In genomic region chr14:65352964-65353530, GRCh38 we compare ENCODE assay signal across 9 cellular contexts. TPM values are rescaled to one million over a fixed set of nuclear protein-coding genes. Genes with fewer than 3 reads are reported as not detected.
DNase-seq lines count a peak whose midpoint lies in the region; ATAC-seq and TF ChIP-seq lines count a peak whose summit lies in the region.
"Had no signal": no experiment of that assay in that cellular context is flagged by ENCODE, and none has a peak within 500 bp of the region (broad histone marks: within the 10 kb centered on the region; RNA-seq: fewer than 3 reads in every experiment).

No MANE protein-coding gene starts in this region.

- no peak overlapping the region for H4K12ac ChIP-seq in trophoblast cell (ENCODE audit: low read depth, low read length)

- no peaks in the 10 kb centered on the region for H3K36me3 Mint-ChIP-seq in HFFc6 (ENCODE audit: low read depth)

- H2BK120ac ChIP-seq in mesenchymal stem cell (ENCODE audit: low read depth, low read length) (no peak overlapping the region), trophoblast cell (ENCODE audit: insufficient read depth, low read length, poor library complexity) (no peak overlapping the region)

- peak overlapping the region; percentile 7 for H2BK15ac ChIP-seq in mesenchymal stem cell (ENCODE audit: low read depth, poor library complexity, severe bottlenecking)

- H3K4me3 ChIP-seq in mesenchymal stem cell (ENCODE audit: insufficient read depth in 1 of 2, low read depth in 1 of 2, low read length in 2 of 2) = no peak overlapping the region
- H3K4me3 ChIP-seq in upper lobe of left lung = no peak overlapping the region
- no peak overlapping the region for H3K4me3 ChIP-seq in trophoblast cell (ENCODE audit: low read depth, low read length)

- H3K4me3 Mint-ChIP-seq in HFFc6 = no peak overlapping the region

- H3K27me3 Mint-ChIP-seq in HFFc6 (ENCODE audit: insufficient read depth) = no peaks in the 10 kb centered on the region

- H3K36me3 ChIP-seq in mesenchymal stem cell (ENCODE audit: control insufficient read depth in 1 of 2, insufficient read depth in 2 of 2, low read depth in 1 of 2, low read length in 2 of 2) (no peaks in the 10 kb centered on the region), upper lobe of left lung (no peaks in the 10 kb centered on the region), trophoblast cell (ENCODE audit: control insufficient read depth in 1 of 2, insufficient read depth in 2 of 2, low read length in 2 of 2) (no peaks in the 10 kb centered on the region)

- no peak overlapping the region for H2BK5ac ChIP-seq in mesenchymal stem cell (ENCODE audit: low read depth, low read length, poor library complexity, severe bottlenecking)
- H2BK5ac ChIP-seq in trophoblast cell (ENCODE audit: low read depth, low read length, poor library complexity) = no peak overlapping the region

- H4K91ac ChIP-seq in mesenchymal stem cell (ENCODE audit: low read length) = no peak overlapping the region
- no peak overlapping the region for H4K91ac ChIP-seq in trophoblast cell (ENCODE audit: low read depth, low read length)

- H2BK12ac ChIP-seq in mesenchymal stem cell (ENCODE audit: low read length in 2 of 2) (no peak overlapping the region), trophoblast cell (ENCODE audit: low read length) (no peak overlapping the region)

- H3K79me1 ChIP-seq in mesenchymal stem cell (replicated peaks; ENCODE audit: low read length, poor library complexity, severe bottlenecking) (no peaks in the 10 kb centered on the region), trophoblast cell (ENCODE audit: low read length) (no peaks in the 10 kb centered on the region)

- H3K18ac ChIP-seq in mesenchymal stem cell (ENCODE audit: low read depth in 1 of 2, low read length in 2 of 2) (no peak overlapping the region), trophoblast cell (ENCODE audit: low read length) (no peak overlapping the region)

- H3K4me2 ChIP-seq in mesenchymal stem cell (ENCODE audit: low read length, poor library complexity, severe bottlenecking) (no peak overlapping the region), trophoblast cell (ENCODE audit: low read length) (no peak overlapping the region)

- H3K27ac ChIP-seq in mesenchymal stem cell (ENCODE audit: low read length, poor library complexity, severe bottlenecking) = no peak overlapping the region
- no peak overlapping the region for H3K27ac ChIP-seq in upper lobe of left lung
- H3K27ac ChIP-seq in trophoblast cell (ENCODE audit: low read depth, low read length) = no peak overlapping the region

- H2AK5ac ChIP-seq in mesenchymal stem cell (ENCODE audit: low read length, severe bottlenecking) = no peak overlapping the region
- H2AK5ac ChIP-seq in trophoblast cell (ENCODE audit: low read length) = no peak overlapping the region

- H3K4me1 ChIP-seq in mesenchymal stem cell (ENCODE audit: control insufficient read depth, insufficient read depth, low read depth, low read length) = peaks cover 8% of the 10 kb centered on the region
- H3K4me1 ChIP-seq in upper lobe of left lung = peaks cover 0 to 8% (median 0%) of the 10 kb centered on the region in 4 donors
- peaks cover 10 to 14% of the 10 kb centered on the region in 2 experiments for H3K4me1 ChIP-seq in trophoblast cell (ENCODE audit: control insufficient read depth in 1 of 2, insufficient read depth in 2 of 2, low read length in 2 of 2)

- H4K8ac ChIP-seq in mesenchymal stem cell (ENCODE audit: low read length) (no peak overlapping the region), trophoblast cell (ENCODE audit: low read depth, low read length) (no peak overlapping the region)

- H3K27me3 ChIP-seq in mesenchymal stem cell (ENCODE audit: control insufficient read depth in 1 of 2, insufficient read depth in 1 of 2, low read length in 2 of 2) (no peaks in the 10 kb centered on the region), upper lobe of left lung (no peaks in the 10 kb centered on the region), trophoblast cell (ENCODE audit: insufficient read depth, low read length) (no peaks in the 10 kb centered on the region)

- H3K9me3 ChIP-seq in mesenchymal stem cell (ENCODE audit: control insufficient read depth, low read length) (no peaks in the 10 kb centered on the region), upper lobe of left lung (no peaks in the 10 kb centered on the region), trophoblast cell (ENCODE audit: insufficient read depth, low read depth, low read length) (no peaks in the 10 kb centered on the region)

- ATAC-seq in upper lobe of left lung (ENCODE audit: low FRiP score in 2 of 2) (no peak), GM21737 (IDR thresholded peaks at IDR 0.05; ENCODE audit: unreplicated experiment) (no peak)

- 96% methylated on average over 1 of the region's 2 CpGs for WGBS in mesenchymal stem cell
- 83 to 86% methylated on average over 2 of the region's 2 CpGs for WGBS in upper lobe of left lung, 2 donors
- no CpG with 5 or more reads among the region's 2 CpGs for WGBS in trophoblast cell (ENCODE audit: extremely low coverage, insufficient coverage, insufficient read length)

- H3K9ac ChIP-seq in mesenchymal stem cell (ENCODE audit: low read length) (no peak overlapping the region), trophoblast cell (ENCODE audit: low read length) (no peak overlapping the region)

- H3K14ac ChIP-seq in mesenchymal stem cell (ENCODE audit: low read length in 2 of 2) = no peak overlapping the region
- no peak overlapping the region for H3K14ac ChIP-seq in trophoblast cell (ENCODE audit: low read length)

- H3K23ac ChIP-seq in mesenchymal stem cell (ENCODE audit: low read length in 2 of 2) (no peak overlapping the region), trophoblast cell (ENCODE audit: low read length) (no peak overlapping the region)

- DNase-seq in Daoy (ENCODE audit: low read depth) (peak; percentile 83), HFFc6 (no peak), SW480 (ENCODE audit: low spot score) (peak; percentile 57), mesenchymal stem cell (no peak), NCI-H2081 treated with DMSO at 0.1 percent for 48 hours (lab: John Stamatoyannopoulos, UW) (no peak), upper lobe of left lung (no peak), trophoblast cell (no peak)
- DNase-seq: NCI-H187 treated with DMSO at 0.1 percent for 48 hours had no signal

- no peak; the same call in 1 of the 2 replicates for TF ChIP-seq CTCF in HFFc6 (IDR thresholded peaks at IDR 0.05)
- no peak for TF ChIP-seq CTCF in upper lobe of left lung (IDR thresholded peaks at IDR 0.05)

- H3K27ac Mint-ChIP-seq in HFFc6 = peak overlapping the region; percentile 34; the same call in 1 of the 2 replicates

- H3K4me1 Mint-ChIP-seq in HFFc6 (ENCODE audit: low read depth) = peaks cover 56% of the 10 kb centered on the region

- TF ChIP-seq POLR2A in upper lobe of left lung (IDR thresholded peaks at IDR 0.05) = no peak

- H2AFZ ChIP-seq in mesenchymal stem cell (ENCODE audit: low read depth, low read length) = no peak overlapping the region
- H2AFZ ChIP-seq in trophoblast cell (ENCODE audit: insufficient read depth, low read length, poor library complexity) = no peak overlapping the region

- no peak for TF ChIP-seq EP300 in upper lobe of left lung (IDR thresholded peaks at IDR 0.05)

- no peaks in the 10 kb centered on the region for H3K79me2 ChIP-seq in trophoblast cell (ENCODE audit: control insufficient read depth, insufficient read depth, low read length, poor library complexity)

- no peaks in the 10 kb centered on the region for H3K9me3 Mint-ChIP-seq in HFFc6

- H3K4ac ChIP-seq in mesenchymal stem cell (ENCODE audit: low read depth in 1 of 2, low read length in 2 of 2) = no peak overlapping the region
- H3K4ac ChIP-seq in trophoblast cell (ENCODE audit: low read depth, low read length) = no peak overlapping the region

RNA-seq across cellular contexts. Expression of gene FUT8, which starts 59.5 kb away (rescaled TPM):
- total RNA-seq in Daoy (2014; rRNA removed; shearing (Covaris generic)) = 90.6 and 103 TPM in 2 replicates
- total RNA-seq in HFFc6 (2021; fragmentation: NEBNext Ultra II Directional; extraction: Animal tissue kit (Norgen Biotek cat#: 25700)) = 10 to 100 TPM; 59.5 to 70.4 (median 63.8) TPM
- 32.7 TPM for polyA plus RNA-seq in mesenchymal stem cell (2013, experiment 1 of 2)
- polyA plus RNA-seq in mesenchymal stem cell (2013, experiment 2 of 2) = 31.2 TPM
- 10 to 100 TPM; 17.3 to 38.8 (median 29.1) TPM for total RNA-seq in upper lobe of left lung
- 87.3 and 91.6 TPM in 2 replicates for polyA plus RNA-seq in trophoblast cell (2013)

Comparison
In these comparisons a context has a peak if more than half of its experiments do, and no peak if none do; other contexts are left out.
1. DNase-seq: peak in Daoy (single experiment) and SW480 (single experiment); none in HFFc6 (single experiment), mesenchymal stem cell (single experiment), NCI-H2081 treated with DMSO at 0.1 percent for 48 hours (single experiment), upper lobe of left lung (0 of 2) and trophoblast cell (0 of 2).